7 cellular contexts compared by ENCODE assay signal in genomic region chr10:5971315-5971832, GRCh38. TPM values are rescaled to one million over a fixed set of nuclear protein-coding genes. Genes with fewer than 3 reads are reported as not detected.
DNase-seq lines count a peak whose midpoint lies in the region; ATAC-seq and TF ChIP-seq lines count a peak whose summit lies in the region.

No MANE protein-coding gene starts in this region.

- peak overlapping the region; percentile 60 for H3K4me3 Mint-ChIP-seq in activated CD4-positive, alpha-beta memory T cell treated with anti-CD3 and anti-CD28 coated beads, Interleukin-2, amount 10 ng/mL, durations not matched to agents 7 days and 5 days

- TF ChIP-seq POLR2A in stomach (IDR thresholded peaks at IDR 0.05) = no peak

- H3K27me3 Mint-ChIP-seq in activated CD4-positive, alpha-beta memory T cell treated with anti-CD3 and anti-CD28 coated beads, Interleukin-2, amount 10 ng/mL, durations not matched to agents 7 days and 5 days = no peaks in the 10 kb centered on the region

- no peak for TF ChIP-seq EP300 in stomach (IDR thresholded peaks at IDR 0.05)

- intact Hi-C loops in cardiac septum (cut with DNase I) (no loop called here), stomach (cut with DNase I; ENCODE audit: low total_unique reads) (no loop called here)

- peak overlapping the region; percentile 44 to 85 (median 73) for H3K27ac ChIP-seq in stomach

- no peak overlapping the region for H3K4me3 ChIP-seq in stomach

- TF ChIP-seq CTCF in stomach (IDR thresholded peaks at IDR 0.05) = no peak

- H3K4me1 Mint-ChIP-seq in activated CD4-positive, alpha-beta memory T cell treated with anti-CD3 and anti-CD28 coated beads, Interleukin-2, amount 10 ng/mL, durations not matched to agents 7 days and 5 days = peaks cover 59% of the 10 kb centered on the region

- WGBS in stomach, 5 donors = 16 to 39% (median 29%) methylated on average over 8 of the region's 8 CpGs

- no peaks in the 10 kb centered on the region for H3K9me3 Mint-ChIP-seq in activated CD4-positive, alpha-beta memory T cell treated with anti-CD3 and anti-CD28 coated beads, Interleukin-2, amount 10 ng/mL, durations not matched to agents 7 days and 5 days

- CTCF ChIA-PET in activated CD4-positive, alpha-beta memory T cell treated with anti-CD3 and anti-CD28 coated beads, Interleukin-2, amount 10 ng/mL, durations not matched to agents 7 days and 5 days (lab: Charles Lee) = interaction anchor here (1.5 to 2.6 kb wide), 2 partner anchors 116 to 287 kb away, joined by 3 to 12 read pairs; partner anchors contain the start of gene TASOR2

- peaks cover 0 to 8% (median 4%) of the 10 kb centered on the region in 4 donors for H3K36me3 ChIP-seq in stomach

- H3K36me3 Mint-ChIP-seq in activated CD4-positive, alpha-beta memory T cell treated with anti-CD3 and anti-CD28 coated beads, Interleukin-2, amount 10 ng/mL, durations not matched to agents 7 days and 5 days (ENCODE audit: low read depth) = peaks cover 38% of the 10 kb centered on the region

- H3K27ac Mint-ChIP-seq in activated CD4-positive, alpha-beta memory T cell treated with anti-CD3 and anti-CD28 coated beads, Interleukin-2, amount 10 ng/mL, durations not matched to agents 7 days and 5 days = peak overlapping the region; percentile 84

- no peaks in the 10 kb centered on the region for H3K27me3 ChIP-seq in stomach

- peak; percentile 47 for ATAC-seq in HG02885 (IDR thresholded peaks at IDR 0.05; ENCODE audit: poor library complexity, unreplicated experiment)
- ATAC-seq in HG02884 (IDR thresholded peaks at IDR 0.05; ENCODE audit: unreplicated experiment) = no peak

- peaks cover 25 to 65% (median 27%) of the 10 kb centered on the region in 4 donors for H3K4me1 ChIP-seq in stomach

- POLR2A ChIA-PET in activated CD4-positive, alpha-beta memory T cell treated with anti-CD3 and anti-CD28 coated beads, Interleukin-2, amount 10 ng/mL, durations not matched to agents 7 days and 5 days (lab: Charles Lee) = interaction anchor here (0.9 to 1.8 kb wide), 8 partner anchors 39 to 160 kb away, joined by 3 to 6 read pairs (median 4); partner anchors contain the start of genes ANKRD16, FBH1 and GDI2

- no peaks in the 10 kb centered on the region for H3K9me3 ChIP-seq in stomach

- peak; percentile 62 for DNase-seq in activated CD4-positive, alpha-beta memory T cell treated with anti-CD3 and anti-CD28 coated beads, Interleukin-2, amount 10 ng/mL, durations not matched to agents 7 days and 5 days
- DNase-seq in cardiac septum (ENCODE audit: low spot score) (peak; percentile 71), stomach (peak; percentile 83), cerebellar cortex (ENCODE audit: low spot score) (no peak), SW 1271 (lab: John Stamatoyannopoulos, UW) (no peak)

RNA-seq across cellular contexts. Expression of gene IL15RA, which starts 6.0 kb away (rescaled TPM):
- total RNA-seq in activated CD4-positive, alpha-beta memory T cell treated with anti-CD3 and anti-CD28 coated beads, Interleukin-2, amount 10 ng/mL, durations not matched to agents 7 days and 5 days = 10 to 100 TPM; 22.1 to 24.5 TPM
- total RNA-seq in cardiac septum = 3.9 TPM
- 10 to 100 TPM in 3 of 5 donors, 1 to 10 TPM in 2; 6.7 to 63.0 (median 16.1) TPM for total RNA-seq in stomach
- polyA plus RNA-seq in stomach = 10 to 100 TPM; 13.9 to 26.1 (median 15.7) TPM

Comparison
In these comparisons a context has a peak if more than half of its experiments do, and no peak if none do; other contexts are left out.
1. DNase-seq: peak in activated CD4-positive, alpha-beta memory T cell treated with anti-CD3 and anti-CD28 coated beads, Interleukin-2, amount 10 ng/mL, durations not matched to agents 7 days and 5 days (single experiment), cardiac septum (single experiment) and stomach (single experiment); none in cerebellar cortex (single experiment) and SW 1271 (0 of 2).